ENCODE assay signal across 21 cellular contexts in the genomic region with DNA sequence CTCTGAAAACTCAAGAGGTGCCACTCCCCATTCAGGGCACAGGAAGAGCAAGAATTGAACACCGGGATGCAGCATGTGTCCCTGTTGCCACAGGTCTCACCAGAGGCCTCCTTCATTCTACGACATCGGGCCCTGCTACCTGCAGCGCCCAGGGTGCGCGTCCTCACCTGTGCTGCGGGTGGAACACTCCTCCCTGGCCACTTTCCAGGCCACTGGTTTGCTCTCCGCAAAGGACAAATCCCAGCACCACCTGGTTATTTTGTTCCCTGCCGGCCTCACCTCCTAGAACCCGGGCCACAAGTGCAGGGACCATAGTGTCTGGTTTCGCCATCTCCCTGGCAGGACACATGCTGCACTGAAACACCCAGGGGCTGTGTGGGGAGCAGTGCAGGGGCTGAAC. TPM values are rescaled to one million over a fixed set of nuclear protein-coding genes. Genes with fewer than 3 reads are reported as not detected.
DNase-seq lines count a peak whose midpoint lies in the region; ATAC-seq and TF ChIP-seq lines count a peak whose summit lies in the region.
"Had no signal": no experiment of that assay in that cellular context is flagged by ENCODE, and none has a peak within 500 bp of the region (broad histone marks: within the 10 kb centered on the region; RNA-seq: fewer than 3 reads in every experiment).

No MANE protein-coding gene starts in this region.

- H3K9me3 Mint-ChIP-seq in activated CD8-positive, alpha-beta T cell treated with anti-CD3 and anti-CD28 coated beads for 36 hours = no peaks in the 10 kb centered on the region
- H3K9me3 Mint-ChIP-seq in activated CD8-positive, alpha-beta T cell treated with anti-CD3 and anti-CD28 coated beads, Interleukin-2, amount 10 ng/mL, durations not matched to agents 7 days and 5 days (ENCODE audit: insufficient read depth) = no peaks in the 10 kb centered on the region
- H3K9me3 Mint-ChIP-seq in GM23338 = 0 out of 3 replicates have a peak, but pooled peaks cover 3% of the 10 kb centered on the region
- no peaks in the 10 kb centered on the region for H3K9me3 Mint-ChIP-seq in chondrocyte (ENCODE audit: low read depth)
- H3K9me3 Mint-ChIP-seq in nephron progenitor cell = peaks cover 58% of the 10 kb centered on the region

- no peaks in the 10 kb centered on the region for H3K27me3 Mint-ChIP-seq in activated CD8-positive, alpha-beta T cell treated with anti-CD3 and anti-CD28 coated beads for 36 hours
- no peaks in the 10 kb centered on the region for H3K27me3 Mint-ChIP-seq in activated CD8-positive, alpha-beta T cell treated with anti-CD3 and anti-CD28 coated beads, Interleukin-2, amount 10 ng/mL, durations not matched to agents 7 days and 5 days (ENCODE audit: low read depth)
- H3K27me3 Mint-ChIP-seq in GM23338 (ENCODE audit: insufficient read depth, low read depth, poor library complexity) = peaks cover 27% of the 10 kb centered on the region
- H3K27me3 Mint-ChIP-seq in chondrocyte (ENCODE audit: low read depth) = no peaks in the 10 kb centered on the region
- H3K27me3 Mint-ChIP-seq in nephron progenitor cell (ENCODE audit: low read depth, poor library complexity) = no peaks in the 10 kb centered on the region

- WGBS in thyroid gland, 2 donors = 100% methylated on average over 1 of the region's 11 CpGs; no CpG with 5 or more reads in 1 of the 2 donors

- TF ChIP-seq CTCF in activated CD8-positive, alpha-beta T cell treated with anti-CD3 and anti-CD28 coated beads for 36 hours (IDR thresholded peaks at IDR 0.05) = no peak
- TF ChIP-seq CTCF in GM23338 (conservative IDR thresholded peaks at IDR 0.05; ENCODE audit: low read depth in 2 of 2) (no peak), chondrocyte (IDR thresholded peaks at IDR 0.05) (no peak), thyroid gland (IDR thresholded peaks at IDR 0.05) (no peak), nephron progenitor cell (IDR thresholded peaks at IDR 0.05) (no peak)

- no peaks in the 10 kb centered on the region for H4K20me1 ChIP-seq in GM23338 (replicated peaks; ENCODE audit: insufficient read depth)

- CTCF ChIA-PET in activated CD8-positive, alpha-beta T cell treated with anti-CD3 and anti-CD28 coated beads for 36 hours (lab: Charles Lee) = no interaction called here
- CTCF ChIA-PET in activated CD8-positive, alpha-beta T cell treated with anti-CD3 and anti-CD28 coated beads, Interleukin-2, amount 10 ng/mL, durations not matched to agents 7 days and 5 days (lab: Charles Lee) = no interaction called here

- H3K27ac Mint-ChIP-seq in activated CD8-positive, alpha-beta T cell treated with anti-CD3 and anti-CD28 coated beads for 36 hours = peak overlapping the region; percentile 20
- no peak overlapping the region for H3K27ac Mint-ChIP-seq in activated CD8-positive, alpha-beta T cell treated with anti-CD3 and anti-CD28 coated beads, Interleukin-2, amount 10 ng/mL, durations not matched to agents 7 days and 5 days
- H3K27ac Mint-ChIP-seq in GM23338 (no peak overlapping the region), chondrocyte (ENCODE audit: unreplicated experiment) (peak overlapping the region; percentile 17), nephron progenitor cell (no peak overlapping the region)

- intact Hi-C loops in activated CD8-positive, alpha-beta T cell treated with anti-CD3 and anti-CD28 coated beads for 36 hours (cut with micrococcal nuclease) = no loop called here
- intact Hi-C loops in thyroid gland (cut with DNase I) = loop anchor here (5.0 kb wide), 1 partner anchor 128 kb away; no protein-coding TSS in a partner anchor

- peaks cover 25% of the 10 kb centered on the region for H3K4me1 Mint-ChIP-seq in activated CD8-positive, alpha-beta T cell treated with anti-CD3 and anti-CD28 coated beads for 36 hours (ENCODE audit: low read depth)
- peaks cover 29% of the 10 kb centered on the region for H3K4me1 Mint-ChIP-seq in activated CD8-positive, alpha-beta T cell treated with anti-CD3 and anti-CD28 coated beads, Interleukin-2, amount 10 ng/mL, durations not matched to agents 7 days and 5 days (ENCODE audit: low read depth)
- peaks cover 3% of the 10 kb centered on the region for H3K4me1 Mint-ChIP-seq in GM23338
- peaks cover 26% of the 10 kb centered on the region for H3K4me1 Mint-ChIP-seq in chondrocyte (ENCODE audit: low read depth)
- peaks cover 10% of the 10 kb centered on the region for H3K4me1 Mint-ChIP-seq in nephron progenitor cell

- H3K27ac ChIP-seq in GM23338 (ENCODE audit: low read depth) (no peak overlapping the region), thyroid gland (peak overlapping the region in 1 of 3 donors; percentile 19)
- H3K27ac ChIP-seq: GM23248 had no signal

- no peak for DNase-seq in activated CD8-positive, alpha-beta T cell treated with anti-CD3 and anti-CD28 coated beads for 36 hours
- DNase-seq in activated CD8-positive, alpha-beta T cell treated with anti-CD3 and anti-CD28 coated beads, Interleukin-2, amount 10 ng/mL, durations not matched to agents 7 days and 5 days = no peak
- DNase-seq in GM23338 (ENCODE audit: low spot score) (peak; percentile 11), chondrocyte (ENCODE audit: low spot score) (no peak), thyroid gland (peak; percentile 40 to 53), nephron progenitor cell (no peak)
- DNase-seq: C1 segment of cervical spinal cord, COR-L47, DMS153, EL, GM23248, HCEC 1CT, Karpas-422, NCI-H146, NCI-H2029 treated with DMSO at 0.1 percent for 48 hours, NCI-H446 treated with DMSO at 0.1 percent for 48 hours, NCI-H69, SHP77 treated with DMSO at 0.1 percent for 48 hours, SK-N-SH had no signal

- no peaks in the 10 kb centered on the region for H3K4me1 ChIP-seq in GM23338 (ENCODE audit: insufficient read depth)
- peaks cover 0 to 21% of the 10 kb centered on the region in 2 donors for H3K4me1 ChIP-seq in thyroid gland

- no peaks in the 10 kb centered on the region for H3F3A ChIP-seq in GM23338 (replicated peaks; ENCODE audit: low read depth)

- H2AFZ ChIP-seq in GM23338 = no peak overlapping the region
- H2AFZ ChIP-seq: GM23248 had no signal

- H3K4me3 Mint-ChIP-seq in activated CD8-positive, alpha-beta T cell treated with anti-CD3 and anti-CD28 coated beads for 36 hours = no peak overlapping the region
- no peak overlapping the region for H3K4me3 Mint-ChIP-seq in activated CD8-positive, alpha-beta T cell treated with anti-CD3 and anti-CD28 coated beads, Interleukin-2, amount 10 ng/mL, durations not matched to agents 7 days and 5 days
- H3K4me3 Mint-ChIP-seq in GM23338 (no peak overlapping the region), chondrocyte (ENCODE audit: unreplicated experiment) (no peak overlapping the region), nephron progenitor cell (no peak overlapping the region)

- H3K4me2 ChIP-seq in GM23338 = no peak overlapping the region
- H3K4me2 ChIP-seq: SK-N-SH had no signal

- H3K36me3 Mint-ChIP-seq in activated CD8-positive, alpha-beta T cell treated with anti-CD3 and anti-CD28 coated beads for 36 hours (ENCODE audit: low read depth) = peaks cover 10% of the 10 kb centered on the region
- H3K36me3 Mint-ChIP-seq in activated CD8-positive, alpha-beta T cell treated with anti-CD3 and anti-CD28 coated beads, Interleukin-2, amount 10 ng/mL, durations not matched to agents 7 days and 5 days (ENCODE audit: low read depth) = peaks cover 22% of the 10 kb centered on the region
- H3K36me3 Mint-ChIP-seq in GM23338 (ENCODE audit: low read depth) (peaks cover 20% of the 10 kb centered on the region; the same call in 2 of the 3 replicates), chondrocyte (ENCODE audit: low read depth) (peaks cover 6% of the 10 kb centered on the region), nephron progenitor cell (ENCODE audit: low read depth) (no peaks in the 10 kb centered on the region)

- no peak for ATAC-seq in activated CD8-positive, alpha-beta T cell treated with anti-CD3 and anti-CD28 coated beads for 36 hours
- ATAC-seq in activated CD8-positive, alpha-beta T cell treated with anti-CD3 and anti-CD28 coated beads, Interleukin-2, amount 10 ng/mL, durations not matched to agents 7 days and 5 days = no peak
- ATAC-seq in GM23338 (no peak), HG03139 (IDR thresholded peaks at IDR 0.05; ENCODE audit: unreplicated experiment) (no peak)
- ATAC-seq: GM12878 had no signal

- no peaks in the 10 kb centered on the region for H3K9me2 ChIP-seq in GM23338 (ENCODE audit: insufficient read depth)
- H3K9me2 ChIP-seq: SK-N-SH had no signal

- H3K36me3 ChIP-seq in GM23338 (ENCODE audit: insufficient read depth) (no peaks in the 10 kb centered on the region; the same call in 1 of the 2 replicates), thyroid gland (peaks cover 4 to 7% of the 10 kb centered on the region in 2 donors)

- H3K27me3 ChIP-seq in GM23338 (ENCODE audit: insufficient read depth) (peaks cover 9% of the 10 kb centered on the region), thyroid gland (no peaks in the 10 kb centered on the region)

- no peaks in the 10 kb centered on the region for H3K79me2 ChIP-seq in GM23338 (replicated peaks; ENCODE audit: insufficient read depth)

- no peaks in the 10 kb centered on the region for H3K9me3 ChIP-seq in thyroid gland
- H3K9me3 ChIP-seq: SK-N-SH had no signal

- POLR2A ChIA-PET in activated CD8-positive, alpha-beta T cell treated with anti-CD3 and anti-CD28 coated beads for 36 hours (lab: Charles Lee) = no interaction called here
- POLR2A ChIA-PET in activated CD8-positive, alpha-beta T cell treated with anti-CD3 and anti-CD28 coated beads, Interleukin-2, amount 10 ng/mL, durations not matched to agents 7 days and 5 days (lab: Charles Lee) = no interaction called here

- TF ChIP-seq POLR2A in thyroid gland (IDR thresholded peaks at IDR 0.05) = no peak

- H3K4me3 ChIP-seq in GM23338 (no peak overlapping the region), thyroid gland (replicated peaks in 1 of 3) (no peak overlapping the region)
- H3K4me3 ChIP-seq: GM12878, GM23248 had no signal

RNA-seq across cellular contexts. Expression of a gene that starts 14.3 kb away (rescaled TPM):
- 10 to 100 TPM; 27.9 to 31.9 TPM for total RNA-seq in activated CD8-positive, alpha-beta T cell treated with anti-CD3 and anti-CD28 coated beads for 36 hours
- total RNA-seq in activated CD8-positive, alpha-beta T cell treated with anti-CD3 and anti-CD28 coated beads, Interleukin-2, amount 10 ng/mL, durations not matched to agents 7 days and 5 days = 10 to 100 TPM; 28.5 to 31.6 TPM
- 14.0 and 16.5 TPM in 2 replicates for total RNA-seq in GM23338 (2014; rRNA removed; shearing (Covaris generic))
- polyA plus RNA-seq in GM23338 (2016; fragmentation: Nextera tagmentation; extraction: Ambion mirVana) = 11.8 and 12.0 TPM in 2 replicates
- 35.7 to 38.5 TPM (median 36.5 TPM) in 3 replicates for total RNA-seq in chondrocyte
- total RNA-seq in thyroid gland = 10 to 100 TPM; 56.3 to 67.7 (median 65.3) TPM

RNA-seq across cellular contexts. Expression of a gene that starts 16.4 kb away (rescaled TPM):
- total RNA-seq in activated CD8-positive, alpha-beta T cell treated with anti-CD3 and anti-CD28 coated beads for 36 hours = 10 to 100 TPM; 88.4 to 92.5 TPM
- 100 to 1,000 TPM; 133 to 135 TPM for total RNA-seq in activated CD8-positive, alpha-beta T cell treated with anti-CD3 and anti-CD28 coated beads, Interleukin-2, amount 10 ng/mL, durations not matched to agents 7 days and 5 days
- total RNA-seq in GM23338 (2014; rRNA removed; shearing (Covaris generic)) = 66.2 and 66.7 TPM in 2 replicates
- 14.3 and 14.4 TPM in 2 replicates for polyA plus RNA-seq in GM23338 (2016; fragmentation: Nextera tagmentation; extraction: Ambion mirVana)
- 63.9 to 165 TPM (median 67.6 TPM) in 3 replicates for total RNA-seq in chondrocyte
- total RNA-seq in thyroid gland = 100 to 1,000 TPM in 2 of 4 donors, 10 to 100 TPM in 2; 47.2 to 288 (median 158) TPM

RNA-seq across cellular contexts. Expression of a gene that starts 17.1 kb away (rescaled TPM):
- 10 to 100 TPM; 34.4 to 40.6 TPM for total RNA-seq in activated CD8-positive, alpha-beta T cell treated with anti-CD3 and anti-CD28 coated beads for 36 hours
- 10 to 100 TPM; 51.1 to 56.0 TPM for total RNA-seq in activated CD8-positive, alpha-beta T cell treated with anti-CD3 and anti-CD28 coated beads, Interleukin-2, amount 10 ng/mL, durations not matched to agents 7 days and 5 days
- total RNA-seq in GM23338 (2014; rRNA removed; shearing (Covaris generic)) = 13.5 and 14.9 TPM in 2 replicates
- 11.5 and 12.6 TPM in 2 replicates for polyA plus RNA-seq in GM23338 (2016; fragmentation: Nextera tagmentation; extraction: Ambion mirVana)
- total RNA-seq in chondrocyte = 21.6 to 28.3 TPM (median 22.4 TPM) in 3 replicates
- total RNA-seq in thyroid gland = 10 to 100 TPM; 14.4 to 24.3 (median 16.8) TPM

RNA-seq across cellular contexts. Expression of a gene that starts 39.9 kb away (rescaled TPM):
- 10 to 100 TPM; 13.2 to 14.1 TPM for total RNA-seq in activated CD8-positive, alpha-beta T cell treated with anti-CD3 and anti-CD28 coated beads for 36 hours
- total RNA-seq in activated CD8-positive, alpha-beta T cell treated with anti-CD3 and anti-CD28 coated beads, Interleukin-2, amount 10 ng/mL, durations not matched to agents 7 days and 5 days = 10 to 100 TPM; 29.1 to 30.8 TPM
- total RNA-seq in GM23338 (2014; rRNA removed; shearing (Covaris generic)) = 9.5 and 17.6 TPM in 2 replicates
- 7.3 and 7.6 TPM in 2 replicates for polyA plus RNA-seq in GM23338 (2016; fragmentation: Nextera tagmentation; extraction: Ambion mirVana)
- total RNA-seq in chondrocyte (26.8 to 28.9 TPM (median 28.9 TPM) in 3 replicates), thyroid gland (10 to 100 TPM; 21.9 to 40.6 (median 29.3) TPM)

RNA-seq across cellular contexts. Expression of a gene that starts 43.9 kb away (rescaled TPM):
- 10 to 100 TPM; 46.5 to 47.6 TPM for total RNA-seq in activated CD8-positive, alpha-beta T cell treated with anti-CD3 and anti-CD28 coated beads for 36 hours
- 10 to 100 TPM; 52.1 to 54.0 TPM for total RNA-seq in activated CD8-positive, alpha-beta T cell treated with anti-CD3 and anti-CD28 coated beads, Interleukin-2, amount 10 ng/mL, durations not matched to agents 7 days and 5 days
- total RNA-seq in GM23338 (2014; rRNA removed; shearing (Covaris generic)) = 39.0 and 43.7 TPM in 2 replicates
- 15.2 and 15.6 TPM in 2 replicates for polyA plus RNA-seq in GM23338 (2016; fragmentation: Nextera tagmentation; extraction: Ambion mirVana)
- total RNA-seq in chondrocyte (20.8 to 21.2 TPM (median 20.8 TPM) in 3 replicates), thyroid gland (10 to 100 TPM; 32.9 to 63.4 (median 41.3) TPM)

Comparison
In these comparisons a context has a peak if more than half of its experiments do, and no peak if none do; other contexts are left out.
1. H3K27ac Mint-ChIP-seq: peak in activated CD8-positive, alpha-beta T cell treated with anti-CD3 and anti-CD28 coated beads for 36 hours (single experiment) and chondrocyte (single experiment); none in activated CD8-positive, alpha-beta T cell treated with anti-CD3 and anti-CD28 coated beads, Interleukin-2, amount 10 ng/mL, durations not matched to agents 7 days and 5 days (single experiment), GM23338 (single experiment) and nephron progenitor cell (single experiment).
2. DNase-seq: peak in GM23338 (single experiment) and thyroid gland (2 of 2); none in activated CD8-positive, alpha-beta T cell treated with anti-CD3 and anti-CD28 coated beads for 36 hours (single experiment), activated CD8-positive, alpha-beta T cell treated with anti-CD3 and anti-CD28 coated beads, Interleukin-2, amount 10 ng/mL, durations not matched to agents 7 days and 5 days (single experiment), chondrocyte (single experiment) and nephron progenitor cell (single experiment).